In the genomic region with DNA sequence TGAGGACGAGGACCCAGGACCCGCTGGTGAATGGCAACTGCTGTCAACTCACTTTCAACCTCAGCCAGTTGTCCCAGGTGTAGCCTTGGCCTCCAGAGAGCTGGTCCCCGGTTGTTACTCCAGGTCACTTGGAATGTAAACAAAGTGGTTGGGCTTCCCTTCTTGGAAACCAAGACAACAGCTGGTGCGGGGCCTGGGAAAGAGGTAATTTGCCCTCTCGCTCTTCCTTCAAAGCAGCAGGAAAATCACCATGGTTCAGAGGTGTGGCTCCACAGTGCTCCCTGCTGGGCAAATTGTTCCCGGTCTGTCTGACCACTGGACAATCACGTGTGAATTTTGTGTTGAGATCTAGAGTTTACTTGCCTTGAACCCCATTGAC, we compare ENCODE assay signal across 8 cellular contexts. TPM values are rescaled to one million over a fixed set of nuclear protein-coding genes. Genes with fewer than 3 reads are reported as not detected.
DNase-seq lines count a peak whose midpoint lies in the region; ATAC-seq and TF ChIP-seq lines count a peak whose summit lies in the region.

No MANE protein-coding gene starts in this region.

- ATAC-seq in GM19328 (IDR thresholded peaks at IDR 0.05; ENCODE audit: unreplicated experiment) (no peak), HG03460 (IDR thresholded peaks at IDR 0.05; ENCODE audit: unreplicated experiment) (no peak)

- DNase-seq in Ammon's horn (ENCODE audit: low spot score) (peak; percentile 38), GM13977 (ENCODE audit: low spot score) (no peak), SKM-1 treated with dmso at 0.1 percent for 144 hours (lab: John Stamatoyannopoulos, UW; ENCODE audit: unreplicated experiment) (peak; percentile 6), kidney epithelial cell (ENCODE audit: low read depth) (no peak), kidney glomerular epithelial cell (lab: John Stamatoyannopoulos, UW) (no peak), NCI-H1436 treated with DMSO at 0.1 percent for 48 hours (lab: John Stamatoyannopoulos, UW) (no peak)

- in situ Hi-C loops in GM13977 (cut with MboI; ENCODE audit: low pct_unique_long_range_greater_than_20kb, low sequenced_read_pairs, unreplicated experiment): no loop called here

- peak; percentile 57 for TF ChIP-seq CTCF in GM13977 (IDR thresholded peaks at IDR 0.05; ENCODE audit: extremely low read depth, insufficient read depth, missing control alignments)
- peak; percentile 44 for TF ChIP-seq CTCF in kidney epithelial cell (IDR thresholded peaks at IDR 0.05; ENCODE audit: insufficient read depth, low read length, poor library complexity, severe bottlenecking)

- no peaks in the 10 kb centered on the region for H3K36me3 ChIP-seq in kidney epithelial cell (ENCODE audit: control insufficient read depth, insufficient read depth, low read length)

- no peak overlapping the region for H3K4me3 ChIP-seq in kidney epithelial cell (ENCODE audit: low read depth, low read length)

- no peaks in the 10 kb centered on the region for H3K27me3 ChIP-seq in kidney epithelial cell (ENCODE audit: control insufficient read depth, insufficient read depth, low read length)

RNA-seq across cellular contexts. Expression of gene SLC1A2, which starts 15.0 kb away (rescaled TPM):
- not detected in 2 replicates for total RNA-seq in kidney epithelial cell

Comparison
In these comparisons a context has a peak if more than half of its experiments do, and no peak if none do; other contexts are left out.
1. DNase-seq: peak in Ammon's horn (single experiment) and SKM-1 treated with dmso at 0.1 percent for 144 hours (single experiment); none in GM13977 (single experiment), kidney epithelial cell (single experiment), kidney glomerular epithelial cell (single experiment) and NCI-H1436 treated with DMSO at 0.1 percent for 48 hours (single experiment).